Comparison of ENCODE assay signal across 19 cellular contexts in genomic region chr11:41394562-41395160, GRCh38.
DNase-seq lines count a peak whose midpoint lies in the region; ATAC-seq lines count a peak whose summit lies in the region.
"Had no signal": no experiment of that assay in that cellular context is flagged by ENCODE, and none has a peak within 500 bp of the region (broad histone marks: within the 10 kb centered on the region; RNA-seq: fewer than 3 reads in every experiment).

No MANE protein-coding gene starts in this region.

- H3K9ac ChIP-seq in HUES48 (ENCODE audit: low read depth, low read length) (peak overlapping the region; percentile 48; the same call in 1 of the 2 replicates), iPS-20b (ENCODE audit: low read depth, low read length) (peak overlapping the region; percentile 51; the same call in 1 of the 2 replicates)
- H3K9ac ChIP-seq: SK-N-SH had no signal

- ATAC-seq in HG02623 (IDR thresholded peaks at IDR 0.05; ENCODE audit: unreplicated experiment): no peak
- ATAC-seq in GM18502 (IDR thresholded peaks at IDR 0.05; ENCODE audit: poor library complexity, unreplicated experiment): no peak
- ATAC-seq: CD8-positive, alpha-beta T cell; Panc1 had no signal

- H3K4me3 ChIP-seq in HUES48 (ENCODE audit: low read depth, low read length) (peak overlapping the region; percentile 18; the same call in 1 of the 2 replicates), iPS-20b (ENCODE audit: low read length) (peak overlapping the region; percentile 29)

- DNase-seq in NCI-H69 (lab: John Stamatoyannopoulos, UW): peak; percentile 21
- no peak for DNase-seq in Ammon's horn (ENCODE audit: low spot score)
- no peak for DNase-seq in caudate nucleus (lab: John Stamatoyannopoulos, UW)
- DNase-seq: C1 segment of cervical spinal cord; CD8-positive, alpha-beta T cell; KG1; NCI-H1092 treated with DMSO at 0.1 percent for 48 hours; NCI-H1694 treated with DMSO at 0.1 percent for 48 hours; NCI-H2081 treated with DMSO at 0.1 percent for 48 hours; NCI-H446 treated with DMSO at 0.1 percent for 48 hours; NCI-H526 treated with DMSO at 0.1 percent for 48 hours; NK-92 treated with Interleukin-12 subunit alpha and Interleukin-12 subunit beta, amount 100 ng/mL, for 24 hours; SIG-M5; SK-N-SH had no signal

- H3K27me3 ChIP-seq in HUES48 (ENCODE audit: control insufficient read depth, insufficient read depth, low read length) (no peaks in the 10 kb centered on the region), iPS-20b (ENCODE audit: insufficient read depth, low read length) (no peaks in the 10 kb centered on the region)

- H3K36me3 ChIP-seq in HUES48 (ENCODE audit: control insufficient read depth, insufficient read depth, low read length): no peaks in the 10 kb centered on the region
- no peaks in the 10 kb centered on the region for H3K36me3 ChIP-seq in iPS-20b (ENCODE audit: insufficient read depth, low read depth, low read length)

- H3K4me1 ChIP-seq in HUES48 (ENCODE audit: control insufficient read depth, insufficient read depth, low read length) (peaks cover 72% of the 10 kb centered on the region), iPS-20b (ENCODE audit: insufficient read depth, low read length) (peaks cover 58% of the 10 kb centered on the region)

- H3K27ac ChIP-seq in HUES48 (ENCODE audit: low read depth, low read length) (peak overlapping the region; percentile 92), iPS-20b (ENCODE audit: low read length) (peak overlapping the region; percentile 50), caudate nucleus (ENCODE audit: low read depth, low read length) (no peak overlapping the region)

- no peaks in the 10 kb centered on the region for H3K9me3 ChIP-seq in HUES48 (ENCODE audit: control insufficient read depth, insufficient read depth, low read length)
- H3K9me3 ChIP-seq in iPS-20b (ENCODE audit: insufficient read depth, low read depth, low read length): no peaks in the 10 kb centered on the region
- H3K9me3 ChIP-seq: SK-N-SH had no signal
